In genomic region chr1:96596226-96596625, GRCh38 we compare ENCODE assay signal across 8 cellular contexts.
DNase-seq lines count a peak whose midpoint lies in the region; ATAC-seq, FAIRE-seq and TF ChIP-seq lines count a peak whose summit lies in the region.

No MANE protein-coding gene starts in this region.

- no peak overlapping the region for H3K4ac ChIP-seq in H9 (ENCODE audit: low read depth, low read length)

- H4K20me1 ChIP-seq in H9 (ENCODE audit: control insufficient read depth, insufficient read depth, insufficient read length) (no peaks in the 10 kb centered on the region), MM.1S (ENCODE audit: insufficient read depth, low read length) (no peaks in the 10 kb centered on the region), astrocyte (ENCODE audit: insufficient read depth, low read length) (no peaks in the 10 kb centered on the region)

- no CpG with 5 or more reads among the region's 4 CpGs for WGBS in H9 (ENCODE audit: extremely low coverage, insufficient read length, low lambda C conversion rate)

- H2BK5ac ChIP-seq in H9 (ENCODE audit: insufficient read length, low read length) = no peak overlapping the region

- H3K4me2 ChIP-seq in H9 (ENCODE audit: insufficient read depth, insufficient read length, low read length) (no peak overlapping the region), MM.1S (ENCODE audit: low read depth, low read length) (no peak overlapping the region), astrocyte (ENCODE audit: low read length) (no peak overlapping the region)

- H3K9me2 ChIP-seq in MM.1S (replicated peaks; ENCODE audit: insufficient read depth, low read length) = no peaks in the 10 kb centered on the region

- no peak overlapping the region for H3K4me3 Mint-ChIP-seq in H9
- no peak overlapping the region for H3K4me3 Mint-ChIP-seq in astrocyte (ENCODE audit: unreplicated experiment)

- H2BK12ac ChIP-seq in H9 (ENCODE audit: insufficient read length, low read depth, low read length) = no peak overlapping the region

- no peak overlapping the region for H3K27ac ChIP-seq in H9 (ENCODE audit: insufficient read length, low read depth, low read length)
- no peak overlapping the region for H3K27ac ChIP-seq in MM.1S (ENCODE audit: low read length)
- H3K27ac ChIP-seq in astrocyte (ENCODE audit: low read depth, low read length) = no peak overlapping the region
- H3K27ac ChIP-seq in lower lobe of right lung = no peak overlapping the region

- no peak for FAIRE-seq in astrocyte (lab: Jason Lieb, UNC)

- H3K79me2 ChIP-seq in H9 (ENCODE audit: insufficient read depth, low read length) (no peaks in the 10 kb centered on the region), MM.1S (ENCODE audit: low read length) (no peaks in the 10 kb centered on the region), astrocyte (ENCODE audit: insufficient read depth, low read length) (no peaks in the 10 kb centered on the region)

- H4K91ac ChIP-seq in H9 (ENCODE audit: insufficient read length, low read depth, low read length) = no peak overlapping the region

- H3K14ac ChIP-seq in H9 (ENCODE audit: insufficient read depth, low read length) = no peak overlapping the region

- H2BK20ac ChIP-seq in H9 (ENCODE audit: low read depth, low read length, poor library complexity, severe bottlenecking) = no peak overlapping the region

- H3K79me1 ChIP-seq in H9 (ENCODE audit: insufficient read depth, low read depth, low read length, poor library complexity, severe bottlenecking) = no peaks in the 10 kb centered on the region

- peak; percentile 90 for TF ChIP-seq CTCF in H9 (conservative IDR thresholded peaks at IDR 0.05)
- peak; percentile 22 for TF ChIP-seq CTCF in MM.1S (IDR thresholded peaks at IDR 0.05; ENCODE audit: low read length)
- peak; percentile 40 for TF ChIP-seq CTCF in astrocyte (IDR thresholded peaks at IDR 0.05; ENCODE audit: insufficient read depth, low read depth, low read length)
- peak; percentile 31 for TF ChIP-seq CTCF in lower lobe of right lung (IDR thresholded peaks at IDR 0.05)

- H3K23me2 ChIP-seq in H9 (ENCODE audit: insufficient read length, low read depth, low read length, poor library complexity, severe bottlenecking) = no peaks in the 10 kb centered on the region

- H3K9ac ChIP-seq in H9 (ENCODE audit: extremely low read depth, insufficient read length, low read length) = no peak overlapping the region
- H3K9ac ChIP-seq in MM.1S (ENCODE audit: low read length) = no peak overlapping the region
- no peak overlapping the region for H3K9ac ChIP-seq in astrocyte (ENCODE audit: low read length)

- DNase-seq in activated T-cell treated with anti-CD3 and anti-CD28 coated beads for 48 hours (ENCODE audit: low read depth) (peak; percentile 2), activated T-cell treated with anti-CD3 and anti-CD28 coated beads for 4 hours (no peak), H9 (peak; percentile 83), MM.1S (peak; percentile 6), astrocyte (ENCODE audit: low read depth) (peak; percentile 7), lower lobe of right lung (no peak), mucosa of gallbladder (ENCODE audit: low spot score) (no peak), GDM1 (lab: John Stamatoyannopoulos, UW) (no peak)

- H3K27me3 ChIP-seq in H9 (ENCODE audit: insufficient read depth, low read length) = no peaks in the 10 kb centered on the region
- H3K27me3 ChIP-seq in MM.1S (replicated peaks; ENCODE audit: insufficient read depth, low read length) = no peaks in the 10 kb centered on the region
- no peaks in the 10 kb centered on the region for H3K27me3 ChIP-seq in astrocyte (ENCODE audit: insufficient read depth, low read length)
- H3K27me3 ChIP-seq in lower lobe of right lung (ENCODE audit: low read depth) = no peaks in the 10 kb centered on the region

- no peak for ATAC-seq in lower lobe of right lung

- H3K9me3 ChIP-seq in H9 (ENCODE audit: control insufficient read depth, low read depth, low read length) = no peaks in the 10 kb centered on the region
- H3K9me3 ChIP-seq in MM.1S (replicated peaks; ENCODE audit: insufficient read depth, low read length) = no peaks in the 10 kb centered on the region
- no peaks in the 10 kb centered on the region for H3K9me3 ChIP-seq in astrocyte (ENCODE audit: insufficient read depth, low read depth, low read length)
- H3K9me3 ChIP-seq in lower lobe of right lung = no peaks in the 10 kb centered on the region

- H3K27me3 Mint-ChIP-seq in H9 (ENCODE audit: low read depth) (no peaks in the 10 kb centered on the region), astrocyte (ENCODE audit: low read depth, unreplicated experiment) (no peaks in the 10 kb centered on the region)

- H2BK15ac ChIP-seq in H9 (ENCODE audit: low read depth, low read length) = no peak overlapping the region

- peaks cover 5 to 6% of the 10 kb centered on the region in 2 experiments for H3K9me3 Mint-ChIP-seq in H9
- H3K9me3 Mint-ChIP-seq in astrocyte (ENCODE audit: unreplicated experiment) = no peaks in the 10 kb centered on the region

- H3K23ac ChIP-seq in H9 (ENCODE audit: insufficient read length, low read depth, low read length) = no peak overlapping the region

- no peak overlapping the region for H3T11ph ChIP-seq in H9 (ENCODE audit: low read length)

- H3K36me3 ChIP-seq in MM.1S (replicated peaks; ENCODE audit: insufficient read depth, low read length) (no peaks in the 10 kb centered on the region), astrocyte (ENCODE audit: insufficient read depth, low read length) (no peaks in the 10 kb centered on the region), lower lobe of right lung (no peaks in the 10 kb centered on the region)

- peaks cover 27 to 38% of the 10 kb centered on the region in 2 experiments for H3K4me1 Mint-ChIP-seq in H9
- peaks cover 6% of the 10 kb centered on the region for H3K4me1 Mint-ChIP-seq in astrocyte (ENCODE audit: low read depth, unreplicated experiment)

- no peak overlapping the region for H3K18ac ChIP-seq in H9 (ENCODE audit: insufficient read length, low read depth, low read length)

- H2AK5ac ChIP-seq in H9 (ENCODE audit: insufficient read length, low read length) = no peak overlapping the region

- no peak overlapping the region for H2AFZ ChIP-seq in H9 (ENCODE audit: low read length)
- no peak overlapping the region for H2AFZ ChIP-seq in MM.1S (ENCODE audit: low read length)
- H2AFZ ChIP-seq in astrocyte (ENCODE audit: low read depth, low read length) = no peak overlapping the region

- H3K4me1 ChIP-seq in H9 (ENCODE audit: insufficient read depth, low read length) (peaks cover 2% of the 10 kb centered on the region; the same call in 1 of the 2 replicates), MM.1S (ENCODE audit: low read length) (no peaks in the 10 kb centered on the region), astrocyte (ENCODE audit: insufficient read depth, low read length) (peaks cover 2% of the 10 kb centered on the region), lower lobe of right lung (no peaks in the 10 kb centered on the region)

- intact Hi-C loops in lower lobe of right lung (cut with DNase I) = no loop called here

- no peak overlapping the region; a peak in 1 of 7 replicates for H3K27ac Mint-ChIP-seq in H9
- no peak overlapping the region for H3K27ac Mint-ChIP-seq in astrocyte (ENCODE audit: unreplicated experiment)

- H4K8ac ChIP-seq in H9 (replicated peaks; ENCODE audit: insufficient read length, low read depth, low read length) = no peak overlapping the region

- H3K36me3 Mint-ChIP-seq in H9 (ENCODE audit: insufficient read depth in 1 of 3, low read depth in 3 of 3) = peaks cover 6 to 10% (median 8%) of the 10 kb centered on the region in 3 experiments
- no peaks in the 10 kb centered on the region for H3K36me3 Mint-ChIP-seq in astrocyte (ENCODE audit: low read depth, unreplicated experiment)

- no peak overlapping the region for H4K5ac ChIP-seq in H9 (ENCODE audit: insufficient read length, low read depth, low read length)

- H3K56ac ChIP-seq in H9 (ENCODE audit: insufficient read length, low read depth, low read length) = no peak overlapping the region

- H2BK120ac ChIP-seq in H9 (ENCODE audit: low read depth, low read length, poor library complexity, severe bottlenecking) = no peak overlapping the region

- H3K4me3 ChIP-seq in MM.1S (ENCODE audit: low read length) (no peak overlapping the region), astrocyte (ENCODE audit: insufficient read depth, low read depth, low read length) (no peak overlapping the region), lower lobe of right lung (no peak overlapping the region)

- no peaks in the 10 kb centered on the region for H3F3A ChIP-seq in MM.1S (ENCODE audit: insufficient read depth, low read length)

Comparison
In these comparisons a context has a peak if more than half of its experiments do, and no peak if none do; other contexts are left out.
1. DNase-seq: peak in activated T-cell treated with anti-CD3 and anti-CD28 coated beads for 48 hours (single experiment), H9 (single experiment), MM.1S (single experiment) and astrocyte (single experiment); none in activated T-cell treated with anti-CD3 and anti-CD28 coated beads for 4 hours (single experiment), lower lobe of right lung (single experiment), mucosa of gallbladder (single experiment) and GDM1 (single experiment).
2. CTCF ChIP-seq: peak in every context shown above with its lines; median percentile 90 in H9; 40 in astrocyte; 31 in lower lobe of right lung; 22 in MM.1S.